Comparison of ENCODE assay signal across 8 cellular contexts in the genomic region with DNA sequence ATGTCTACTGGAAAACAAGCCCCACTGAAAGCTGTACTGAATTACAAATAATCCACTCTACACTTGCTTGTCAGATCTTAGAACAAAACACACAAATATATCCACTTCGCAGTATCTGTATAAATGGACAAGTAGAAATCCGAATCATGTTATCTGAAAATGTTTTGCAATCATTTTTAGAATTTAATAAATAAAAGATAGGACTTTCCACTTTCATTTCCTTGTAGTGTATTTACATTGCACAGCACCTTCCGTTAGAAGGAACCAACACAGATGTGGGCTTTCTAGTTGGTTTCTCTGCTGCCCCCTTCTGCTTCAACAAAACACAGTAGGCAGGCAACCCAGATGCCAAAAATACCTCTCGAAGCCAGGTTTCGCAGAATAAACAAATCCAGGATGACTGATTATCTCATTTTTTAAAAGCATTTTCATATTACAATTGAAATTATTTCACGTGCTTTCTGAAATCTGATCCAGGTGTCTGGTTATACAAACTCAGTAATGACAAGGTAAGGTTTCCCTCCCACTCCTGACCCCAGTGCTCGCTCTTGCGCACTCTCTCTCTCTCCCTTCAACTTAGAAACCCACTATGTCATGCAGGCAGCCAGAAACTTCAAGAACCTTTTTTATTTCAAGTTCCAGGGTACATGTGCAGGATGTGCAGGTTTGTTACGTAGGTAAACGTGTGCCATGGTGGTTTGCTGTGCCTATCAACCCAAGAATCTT.
DNase-seq lines count a peak whose midpoint lies in the region; ATAC-seq and TF ChIP-seq lines count a peak whose summit lies in the region.

No MANE protein-coding gene starts in this region.

- intact Hi-C loops in breast epithelium (cut with DNase I; ENCODE audit: low total_unique reads) (no loop called here), left colon (cut with DNase I, micrococcal nuclease) (no loop called here), thyroid gland (cut with DNase I) (loop anchor here (10.0 kb wide), 1 partner anchor 102 kb away; no protein-coding TSS in a partner anchor)

- peak overlapping the region; percentile 4 for H3K27ac Mint-ChIP-seq in T-helper 1 cell treated with Interleukin-12 subunit alpha and Interleukin-12 subunit beta and Interleukin-4 antibody, amounts not matched to agents 30 μg/mL and 1 μg/mL, for 36 hours

- H3K27ac ChIP-seq in breast epithelium, result no peak overlapping the region
- no peak overlapping the region for H3K27ac ChIP-seq in thyroid gland

- DNase-seq in AG08395 (ENCODE audit: low spot score), result peak; percentile 52
- DNase-seq in GM13977 (ENCODE audit: low spot score), result peak; percentile 55
- peak; percentile 25 for DNase-seq in NCI-H1092 (lab: John Stamatoyannopoulos, UW)
- DNase-seq in breast epithelium (ENCODE audit: low spot score in 2 of 2), result no peak
- peak in 1 of 2 donors; percentile 7 for DNase-seq in left colon
- peak; percentile 47 to 49 for DNase-seq in thyroid gland

- no peaks in the 10 kb centered on the region for H3K36me3 ChIP-seq in breast epithelium
- H3K36me3 ChIP-seq in thyroid gland, result no peaks in the 10 kb centered on the region

- H3K4me3 ChIP-seq in breast epithelium, result no peak overlapping the region
- no peak overlapping the region for H3K4me3 ChIP-seq in thyroid gland (replicated peaks in 1 of 3)

- H3K36me3 Mint-ChIP-seq in T-helper 1 cell treated with Interleukin-12 subunit alpha and Interleukin-12 subunit beta and Interleukin-4 antibody, amounts not matched to agents 30 μg/mL and 1 μg/mL, for 36 hours (ENCODE audit: low read depth), result no peaks in the 10 kb centered on the region

- H3K4me1 ChIP-seq in breast epithelium, result no peaks in the 10 kb centered on the region
- H3K4me1 ChIP-seq in thyroid gland, result no peaks in the 10 kb centered on the region

- no peaks in the 10 kb centered on the region for H3K27me3 Mint-ChIP-seq in T-helper 1 cell treated with Interleukin-12 subunit alpha and Interleukin-12 subunit beta and Interleukin-4 antibody, amounts not matched to agents 30 μg/mL and 1 μg/mL, for 36 hours (ENCODE audit: low read depth)

- no peaks in the 10 kb centered on the region for H3K9me3 Mint-ChIP-seq in T-helper 1 cell treated with Interleukin-12 subunit alpha and Interleukin-12 subunit beta and Interleukin-4 antibody, amounts not matched to agents 30 μg/mL and 1 μg/mL, for 36 hours

- H3K27me3 ChIP-seq in breast epithelium, result no peaks in the 10 kb centered on the region
- no peaks in the 10 kb centered on the region for H3K27me3 ChIP-seq in thyroid gland

- 48 to 52% methylated on average over 10 of the region's 10 CpGs for WGBS in thyroid gland, 2 donors

- in situ Hi-C loops in GM13977 (cut with MboI; ENCODE audit: low pct_unique_long_range_greater_than_20kb, low sequenced_read_pairs, unreplicated experiment), result no loop called here

- peak overlapping the region; percentile 47 for H3K4me3 Mint-ChIP-seq in T-helper 1 cell treated with Interleukin-12 subunit alpha and Interleukin-12 subunit beta and Interleukin-4 antibody, amounts not matched to agents 30 μg/mL and 1 μg/mL, for 36 hours

- peak; percentile 56 for TF ChIP-seq CTCF in GM13977 (IDR thresholded peaks at IDR 0.05; ENCODE audit: extremely low read depth, insufficient read depth, missing control alignments)
- peak in 2 of 3 donors; percentile 13 to 48 for TF ChIP-seq CTCF in breast epithelium (IDR thresholded peaks at IDR 0.05)
- TF ChIP-seq CTCF in thyroid gland (IDR thresholded peaks at IDR 0.05), result peak in 4 of 6 experiments; percentile 42 to 63 (median 53)

- no peak for TF ChIP-seq POLR2A in breast epithelium (IDR thresholded peaks at IDR 0.05)
- TF ChIP-seq POLR2A in thyroid gland (IDR thresholded peaks at IDR 0.05), result no peak

- no peaks in the 10 kb centered on the region for H3K9me3 ChIP-seq in breast epithelium
- H3K9me3 ChIP-seq in thyroid gland, result no peaks in the 10 kb centered on the region

- H3K4me1 Mint-ChIP-seq in T-helper 1 cell treated with Interleukin-12 subunit alpha and Interleukin-12 subunit beta and Interleukin-4 antibody, amounts not matched to agents 30 μg/mL and 1 μg/mL, for 36 hours (ENCODE audit: low read depth), result peaks cover 13% of the 10 kb centered on the region

- peak; percentile 90 for ATAC-seq in HG02678 (IDR thresholded peaks at IDR 0.05; ENCODE audit: unreplicated experiment)
- ATAC-seq in left colon, result peak; percentile 78

Comparison
In these comparisons a context has a peak if more than half of its experiments do, and no peak if none do; other contexts are left out.
1. DNase-seq: peak in AG08395 (single experiment), GM13977 (single experiment), NCI-H1092 (single experiment) and thyroid gland (2 of 2); none in breast epithelium (0 of 2).
2. Peak in every context shown above with its lines, with median percentiles within 50 percentile points of each other: CTCF ChIP-seq.